In the genomic region with DNA sequence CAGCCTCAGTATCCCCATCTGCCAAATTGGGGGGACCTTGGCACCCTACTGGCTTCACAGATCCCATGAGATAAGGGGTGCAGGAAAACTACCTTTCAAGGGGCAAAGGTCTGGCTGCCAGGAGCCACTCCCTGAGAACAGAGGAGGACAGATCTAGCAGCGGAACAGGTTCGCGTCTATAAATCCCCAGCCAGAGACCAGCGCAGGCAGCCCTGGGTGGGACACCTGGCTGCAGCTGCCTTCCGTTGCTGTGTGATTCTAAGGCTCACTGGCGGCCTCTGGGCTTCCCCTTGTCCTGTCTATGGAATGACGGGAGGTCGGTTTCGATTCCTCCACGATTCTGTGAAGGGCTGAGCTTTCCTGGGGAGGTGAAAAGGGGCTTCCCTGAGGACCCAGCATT, we compare ENCODE assay signal across 1 cellular context.
TF ChIP-seq lines count a peak whose summit lies in the region.

No MANE protein-coding gene starts in this region.

TF ChIP-seq in HepG2, 621 proteins besides CTCF, POLR2A, EP300 and RAD21:
- TF ChIP-seq ISX (CRISPR knock-in tag; conservative IDR thresholded peaks at IDR 0.05) (no peak), ZNF616 (CRISPR knock-in tag; IDR thresholded peaks at IDR 0.05; ENCODE audit: low read depth) (no peak), NRL (CRISPR knock-in tag; IDR thresholded peaks at IDR 0.05; ENCODE audit: borderline replicate concordance) (no peak), BRD4 (CRISPR knock-in tag; IDR thresholded peaks at IDR 0.05) (no peak), HOXA5 (CRISPR knock-in tag; IDR thresholded peaks at IDR 0.05) (no peak)
- TF ChIP-seq, protein P1, sequence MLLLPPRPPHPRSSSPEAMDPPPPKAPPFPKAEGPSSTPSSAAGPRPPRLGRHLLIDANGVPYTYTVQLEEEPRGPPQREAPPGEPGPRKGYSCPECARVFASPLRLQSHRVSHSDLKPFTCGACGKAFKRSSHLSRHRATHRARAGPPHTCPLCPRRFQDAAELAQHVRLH (CRISPR knock-in tag; IDR thresholded peaks at IDR 0.05; ENCODE audit: borderline replicate concordance, low read depth): no peak
